10 cellular contexts compared by ENCODE assay signal in genomic region chr1:172497230-172497629, GRCh38. TPM values are rescaled to one million over a fixed set of nuclear protein-coding genes. Genes with fewer than 3 reads are reported as not detected.
DNase-seq lines count a peak whose midpoint lies in the region; ATAC-seq and TF ChIP-seq lines count a peak whose summit lies in the region.
"Had no signal": no experiment of that assay in that cellular context is flagged by ENCODE, and none has a peak within 500 bp of the region (broad histone marks: within the 10 kb centered on the region; RNA-seq: fewer than 3 reads in every experiment).

No MANE protein-coding gene starts in this region.

- intact Hi-C loops in uterus (cut with DNase I; ENCODE audit: low total_unique reads): no loop called here

- no peaks in the 10 kb centered on the region for H3K36me3 ChIP-seq in uterus

- no peaks in the 10 kb centered on the region for H3K9me3 ChIP-seq in uterus

- H3K4me3 Mint-ChIP-seq in brain: peak overlapping the region in 3 of 5 experiments; percentile 24 to 63 (median 40)

- ATAC-seq in GM18858 (IDR thresholded peaks at IDR 0.05; ENCODE audit: unreplicated experiment) (no peak), GM21515 (IDR thresholded peaks at IDR 0.05; ENCODE audit: unreplicated experiment) (no peak)

- TF ChIP-seq POLR2A in uterus (IDR thresholded peaks at IDR 0.05): no peak

- peak overlapping the region; percentile 3 to 79 (median 63) for H3K27ac Mint-ChIP-seq in brain

- peaks cover 14% of the 10 kb centered on the region for H3K4me1 Mint-ChIP-seq in brain

- H3K27me3 Mint-ChIP-seq in brain: peaks cover 7% of the 10 kb centered on the region

- no peaks in the 10 kb centered on the region for H3K36me3 Mint-ChIP-seq in brain

- H3K4me1 ChIP-seq in uterus: no peaks in the 10 kb centered on the region

- peak; percentile 16 for DNase-seq in AG08396 (ENCODE audit: low spot score)
- DNase-seq in HL-60 (ENCODE audit: low read depth in 1 of 2, low spot score in 1 of 2): peak; percentile 15 to 25
- peak; percentile 77 for DNase-seq in kidney tubule cell (ENCODE audit: low spot score)
- no peak for DNase-seq in CD1c-positive myeloid dendritic cell (ENCODE audit: extremely low spot score)
- DNase-seq in uterus: no peak
- DNase-seq: DMS153; stimulated activated CD4-positive, alpha-beta T cell treated with anti-CD3 and anti-CD28 coated beads, Interleukin-4, amount 100 ng/mL, for 24 hours had no signal

- peak overlapping the region; percentile 93 for H3K27ac ChIP-seq in HL-60 (replicated peaks)
- H3K27ac ChIP-seq in uterus: no peak overlapping the region

- H3K9me3 Mint-ChIP-seq in brain: no peaks in the 10 kb centered on the region

- TF ChIP-seq CTCF in HL-60 (IDR thresholded peaks at IDR 0.05; ENCODE audit: insufficient read depth, low read length) (no peak), brain (conservative IDR thresholded peaks at IDR 0.05) (no peak), uterus (IDR thresholded peaks at IDR 0.05) (no peak)

- no peaks in the 10 kb centered on the region for H3K27me3 ChIP-seq in HL-60 (ENCODE audit: insufficient read depth, poor library complexity, severe bottlenecking)
- no peaks in the 10 kb centered on the region for H3K27me3 ChIP-seq in uterus

- no peak overlapping the region for H3K4me3 ChIP-seq in HL-60 (replicated peaks; ENCODE audit: insufficient read depth, low read length)
- H3K4me3 ChIP-seq in uterus: no peak overlapping the region

RNA-seq across cellular contexts. Expression of gene SUCO, which starts 35.7 kb away (rescaled TPM):
- 8.6 TPM for polyA plus RNA-seq in brain (ENCODE audit: insufficient read depth, low read depth, low replicate concordance)
- 100 to 1,000 TPM in 2 of 4 donors, 10 to 100 TPM in 2; 39.7 to 129 (median 93.9) TPM for total RNA-seq in uterus

RNA-seq across cellular contexts. Expression of gene PIGC, which starts 53.4 kb away (rescaled TPM):
- 19.8 TPM for polyA plus RNA-seq in brain (ENCODE audit: insufficient read depth, low read depth, low replicate concordance)
- 10 to 100 TPM in 3 of 4 donors, 1 to 10 TPM in 1; 8.2 to 83.3 (median 31.3) TPM for total RNA-seq in uterus

Comparison
In these comparisons a context has a peak if more than half of its experiments do, and no peak if none do; other contexts are left out.
1. DNase-seq: peak in AG08396 (single experiment), HL-60 (2 of 2) and kidney tubule cell (single experiment); none in CD1c-positive myeloid dendritic cell (single experiment) and uterus (0 of 2).